In the genomic region with DNA sequence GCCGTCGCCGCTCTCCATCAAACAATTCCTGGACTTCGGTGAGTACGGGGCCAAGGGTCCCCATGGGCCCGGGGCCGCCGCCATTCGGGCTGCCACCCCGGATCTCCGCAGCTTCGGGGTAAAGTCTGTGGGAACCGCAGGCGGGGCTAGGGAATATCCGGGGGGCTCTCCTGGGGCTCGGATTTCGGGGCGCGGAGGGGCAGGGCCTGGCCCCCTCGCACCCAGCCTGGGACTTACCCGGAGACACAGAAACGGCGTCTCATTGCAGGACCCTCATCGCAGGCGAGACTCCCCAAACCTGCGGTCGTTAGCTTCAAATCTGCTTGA, we compare ENCODE assay signal across 8 cellular contexts. TPM values are rescaled to one million over a fixed set of nuclear protein-coding genes. Genes with fewer than 3 reads are reported as not detected.
DNase-seq lines count a peak whose midpoint lies in the region; ATAC-seq and TF ChIP-seq lines count a peak whose summit lies in the region.

No MANE protein-coding gene starts in this region.

- H3K9me3 ChIP-seq in left lung: no peaks in the 10 kb centered on the region
- no peaks in the 10 kb centered on the region for H3K9me3 ChIP-seq in tibial artery

- no peak for TF ChIP-seq CTCF in left lung (IDR thresholded peaks at IDR 0.05)
- TF ChIP-seq CTCF in tibial artery (IDR thresholded peaks at IDR 0.05): no peak

- peak overlapping the region; percentile 80 for H3K4me3 Mint-ChIP-seq in activated naive CD8-positive, alpha-beta T cell

- H3K27ac ChIP-seq in left lung (peak overlapping the region; percentile 71 to 88), tibial artery (peak overlapping the region; percentile 93 to 98)

- no peaks in the 10 kb centered on the region for H3K27me3 ChIP-seq in left lung
- no peaks in the 10 kb centered on the region for H3K27me3 ChIP-seq in tibial artery

- H3K4me1 ChIP-seq in left lung (peaks cover 0 to 24% of the 10 kb centered on the region in 2 donors), tibial artery (peaks cover 0 to 35% (median 0%) of the 10 kb centered on the region in 4 donors)

- intact Hi-C loops in left lung (cut with DNase I): no loop called here
- intact Hi-C loops in tibial artery (cut with DNase I; ENCODE audit: low total_unique reads): no loop called here

- no peaks in the 10 kb centered on the region for H3K36me3 ChIP-seq in left lung
- no peaks in the 10 kb centered on the region for H3K36me3 ChIP-seq in tibial artery

- H3K4me1 Mint-ChIP-seq in activated naive CD8-positive, alpha-beta T cell (ENCODE audit: low read depth): peaks cover 40% of the 10 kb centered on the region

- no peak for DNase-seq in left lung
- DNase-seq in tibial artery: no peak
- DNase-seq in NCI-H748 (lab: John Stamatoyannopoulos, UW; ENCODE audit: unreplicated experiment): no peak
- DNase-seq in NCI-H1436 treated with DMSO at 0.1 percent for 48 hours (lab: John Stamatoyannopoulos, UW): no peak
- no peak for DNase-seq in NCI-H2227 (lab: John Stamatoyannopoulos, UW; ENCODE audit: unreplicated experiment)

- ATAC-seq in GM19395 (IDR thresholded peaks at IDR 0.05; ENCODE audit: unreplicated experiment) (peak; percentile 23), HG03432 (IDR thresholded peaks at IDR 0.05; ENCODE audit: unreplicated experiment) (peak; percentile 13), left lung (no peak)

- no peak overlapping the region for H3K27ac Mint-ChIP-seq in activated naive CD8-positive, alpha-beta T cell

- no peaks in the 10 kb centered on the region for H3K36me3 Mint-ChIP-seq in activated naive CD8-positive, alpha-beta T cell

- H3K27me3 Mint-ChIP-seq in activated naive CD8-positive, alpha-beta T cell: no peaks in the 10 kb centered on the region

- no peaks in the 10 kb centered on the region for H3K9me3 Mint-ChIP-seq in activated naive CD8-positive, alpha-beta T cell (ENCODE audit: low read depth)

- H3K4me3 ChIP-seq in left lung (peak overlapping the region; percentile 45 to 60), tibial artery (peak overlapping the region; percentile 83 to 89)

RNA-seq across cellular contexts. Expression of gene PDK3, which starts 0.4 kb away (rescaled TPM):
- total RNA-seq in left lung: 10 to 100 TPM; 18.1 to 21.2 TPM
